In the genomic region with DNA sequence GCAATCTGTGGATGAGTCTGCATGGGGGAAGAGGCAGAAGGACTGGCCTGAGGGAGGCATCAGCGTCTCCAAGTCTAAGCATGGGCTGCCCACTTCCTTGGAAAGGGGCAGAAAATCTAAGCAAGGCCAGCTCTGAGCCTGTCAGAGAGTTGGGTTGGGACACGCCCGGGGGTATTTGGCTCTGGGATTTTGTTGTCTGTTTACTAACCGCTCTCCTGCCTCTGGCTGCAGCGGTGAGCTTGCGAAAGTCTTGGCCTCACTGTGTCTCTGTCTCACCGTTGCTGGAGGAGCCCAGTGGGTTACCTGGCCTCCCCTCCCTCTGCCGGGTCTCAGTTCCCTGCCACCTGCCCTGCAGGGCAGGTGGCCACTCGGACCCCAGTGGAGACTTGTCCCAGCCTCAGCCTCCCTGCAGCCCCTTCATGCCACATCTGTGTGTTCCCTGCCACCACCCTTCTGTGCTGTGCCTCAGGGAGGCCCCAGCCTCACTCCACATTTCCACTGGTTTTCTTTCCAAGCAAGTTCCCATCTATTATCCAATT, we compare ENCODE assay signal across 22 cellular contexts. TPM values are rescaled to one million over a fixed set of nuclear protein-coding genes. Genes with fewer than 3 reads are reported as not detected.
A peak's percentile ranks its signal among the peaks of the same experiment; 100 is the strongest.
DNase-seq lines count a peak whose midpoint lies in the region; ATAC-seq, FAIRE-seq and TF ChIP-seq lines count a peak whose summit lies in the region.
"Had no signal": no experiment of that assay in that cellular context is flagged by ENCODE, and none has a peak within 500 bp of the region (broad histone marks: within the 10 kb centered on the region; RNA-seq: fewer than 3 reads in every experiment).

No MANE protein-coding gene starts in this region.

- H2BK12ac ChIP-seq in neuronal stem cell (ENCODE audit: low read length), result no peak overlapping the region

- no peak overlapping the region for H3K23ac ChIP-seq in neuronal stem cell (ENCODE audit: low read depth, low read length, poor library complexity)

- DNase-seq in ELF-1 (ENCODE audit: low read depth, low spot score), result peak; percentile 82
- peak; percentile 65 for DNase-seq in M059J (ENCODE audit: low read depth)
- peak; percentile 31 for DNase-seq in bronchial epithelial cell (ENCODE audit: low read depth)
- no peak for DNase-seq in neuronal stem cell (ENCODE audit: low spot score)
- no peak for DNase-seq in SW480 (ENCODE audit: low spot score)
- DNase-seq in mucosa of descending colon, result no peak
- DNase-seq: DMS 273 treated with DMSO at 0.1 percent for 48 hours, GDM1, H7, Karpas-422, NCI-H1417, NCI-H187, NCI-H2107, NCI-H524, OCI-M1, SIG-M5 had no signal

- no peak overlapping the region for H4K91ac ChIP-seq in neuronal stem cell (ENCODE audit: low read depth, low read length, poor library complexity)

- WGBS in neuronal stem cell (ENCODE audit: extremely low coverage in 2 of 2, insufficient read length in 2 of 2, insufficient replicate concordance in 1 of 2), 2 donors, result no CpG with 5 or more reads among the region's 9 CpGs

- H3K27ac ChIP-seq in neuronal stem cell (replicated peaks; ENCODE audit: low read length), result no peak overlapping the region

- H3K36me3 ChIP-seq in bronchial epithelial cell (ENCODE audit: control insufficient read depth, insufficient read depth, low read length) (no peaks in the 10 kb centered on the region), neuronal stem cell (replicated peaks in 1 of 2; ENCODE audit: control insufficient read depth in 2 of 2, insufficient read depth in 2 of 2, low read length in 2 of 2) (no peaks in the 10 kb centered on the region), mucosa of descending colon (ENCODE audit: low read depth) (no peaks in the 10 kb centered on the region)

- H2AK5ac ChIP-seq in neuronal stem cell (ENCODE audit: low read depth, low read length), result no peak overlapping the region

- no peaks in the 10 kb centered on the region for H3K9me3 ChIP-seq in neuronal stem cell (replicated peaks in 1 of 2; ENCODE audit: control insufficient read depth in 2 of 2, insufficient read depth in 1 of 2, low read depth in 1 of 2, low read length in 2 of 2)
- no peaks in the 10 kb centered on the region for H3K9me3 ChIP-seq in mucosa of descending colon

- no peak overlapping the region for H3K4ac ChIP-seq in neuronal stem cell (ENCODE audit: low read length)

- H3K14ac ChIP-seq in neuronal stem cell (ENCODE audit: low read length), result no peak overlapping the region

- H2BK15ac ChIP-seq in neuronal stem cell (ENCODE audit: low read length), result no peak overlapping the region

- H3K18ac ChIP-seq in neuronal stem cell (ENCODE audit: low read length), result peak overlapping the region; percentile 15

- H3K4me2 ChIP-seq in neuronal stem cell (ENCODE audit: insufficient read depth, low read length, poor library complexity, severe bottlenecking), result no peak overlapping the region

- peaks cover 2 to 14% of the 10 kb centered on the region in 2 donors for H3K4me1 ChIP-seq in neuronal stem cell (ENCODE audit: control insufficient read depth in 2 of 2, insufficient read depth in 1 of 2, low read depth in 1 of 2, low read length in 2 of 2)
- peaks cover 25% of the 10 kb centered on the region for H3K4me1 ChIP-seq in mucosa of descending colon (ENCODE audit: low read depth)

- no peak overlapping the region for H2AFZ ChIP-seq in neuronal stem cell (ENCODE audit: low read length)

- H3K27me3 ChIP-seq in bronchial epithelial cell (ENCODE audit: control insufficient read depth, insufficient read depth, low read length) (peaks cover 3% of the 10 kb centered on the region), neuronal stem cell (ENCODE audit: control insufficient read depth in 3 of 3, insufficient read depth in 3 of 3, low read depth in 1 of 3, low read length in 3 of 3) (no peaks in the 10 kb centered on the region)

- no peak for FAIRE-seq in bronchial epithelial cell (lab: Jason Lieb, UNC)
- FAIRE-seq: HTR-8/SVneo had no signal

- no peak overlapping the region for H2BK5ac ChIP-seq in neuronal stem cell (ENCODE audit: low read length)

- H2BK120ac ChIP-seq in neuronal stem cell (ENCODE audit: low read depth, low read length), result no peak overlapping the region

- no peaks in the 10 kb centered on the region for H3K79me1 ChIP-seq in neuronal stem cell (ENCODE audit: low read depth, low read length)

- intact Hi-C loops in mucosa of descending colon (cut with DNase I, micrococcal nuclease), result no loop called here

- H3K9ac ChIP-seq in neuronal stem cell (ENCODE audit: low read depth, low read length, poor library complexity), result no peak overlapping the region

- TF ChIP-seq CTCF in bronchial epithelial cell (IDR thresholded peaks at IDR 0.05; ENCODE audit: insufficient read depth, low read length, severe bottlenecking), result no peak
- TF ChIP-seq CTCF in mucosa of descending colon (IDR thresholded peaks at IDR 0.05), result no peak

- no peak overlapping the region for H4K8ac ChIP-seq in neuronal stem cell (ENCODE audit: low read depth, low read length)

- ATAC-seq in esophagus mucosa (no peak), HG02623 (IDR thresholded peaks at IDR 0.05; ENCODE audit: unreplicated experiment) (no peak), mucosa of descending colon (no peak)
- ATAC-seq: SK-N-SH treated with all-trans-retinoic acid at 6 μM for 48 hours had no signal

- H3K4me3 ChIP-seq in bronchial epithelial cell (ENCODE audit: low read depth, low read length) (no peak overlapping the region), neuronal stem cell (ENCODE audit: low read length in 2 of 2) (no peak overlapping the region), mucosa of descending colon (no peak overlapping the region)

RNA-seq across cellular contexts. Expression of gene EDN2, which starts 33.7 kb away (rescaled TPM):
- not detected in 2 replicates for total RNA-seq in M059J (2014; rRNA removed; shearing (Covaris generic))
- total RNA-seq in bronchial epithelial cell, result 1.6 and 13.3 TPM in 2 replicates
- polyA plus RNA-seq in neuronal stem cell (2013, experiment 1 of 2), result 0.04 TPM
- not detected for polyA plus RNA-seq in neuronal stem cell (2013, experiment 2 of 2)
- total RNA-seq in esophagus mucosa, result 4.7 TPM
- 1 to 10 TPM; 1.6 to 5.8 (median 2.0) TPM for total RNA-seq in mucosa of descending colon
- total RNA-seq: RPMI7951 had no signal
- polyA plus RNA-seq: IgD-negative memory B cell had no signal

Comparison
In these comparisons a context has a peak if more than half of its experiments do, and no peak if none do; other contexts are left out.
1. DNase-seq: peak in ELF-1 (single experiment), M059J (single experiment) and bronchial epithelial cell (single experiment); none in neuronal stem cell (single experiment), SW480 (single experiment) and mucosa of descending colon (0 of 3).